23 cellular contexts compared by ENCODE assay signal in genomic region chr12:73383584-73384229, GRCh38.
DNase-seq lines count a peak whose midpoint lies in the region; ATAC-seq and TF ChIP-seq lines count a peak whose summit lies in the region.
"Had no signal": no experiment of that assay in that cellular context is flagged by ENCODE, and none has a peak within 500 bp of the region (broad histone marks: within the 10 kb centered on the region; RNA-seq: fewer than 3 reads in every experiment).

No MANE protein-coding gene starts in this region.

- TF ChIP-seq CTCF in left lung (IDR thresholded peaks at IDR 0.05) (no peak), upper lobe of right lung (IDR thresholded peaks at IDR 0.05) (no peak)

- H3K4me1 ChIP-seq in left lung: no peaks in the 10 kb centered on the region
- H3K4me1 ChIP-seq in upper lobe of right lung: no peaks in the 10 kb centered on the region
- H3K4me1 ChIP-seq: A549, BE2C, Caco-2, left ventricle myocardium inferior had no signal

- peak overlapping the region in 1 of 2 donors; percentile 21 for H3K27ac ChIP-seq in left lung
- H3K27ac ChIP-seq in upper lobe of right lung: no peak overlapping the region
- H3K27ac ChIP-seq: A549, brain microvascular endothelial cell, left ventricle myocardium inferior had no signal

- intact Hi-C loops in left lung (cut with DNase I) (no loop called here), upper lobe of right lung (cut with DNase I) (no loop called here)

- H3K4me3 ChIP-seq in left lung: no peak overlapping the region
- no peak overlapping the region for H3K4me3 ChIP-seq in upper lobe of right lung
- H3K4me3 ChIP-seq: A549, left ventricle myocardium inferior, stomach had no signal

- ATAC-seq in left lung (peak; percentile 94), upper lobe of right lung (peak; percentile 62), GM18520 (IDR thresholded peaks at IDR 0.05; ENCODE audit: unreplicated experiment) (no peak)
- ATAC-seq: A549; activated CD8-positive, alpha-beta memory T cell treated with anti-CD3 and anti-CD28 coated beads, Interleukin-2, amount 10 ng/mL, durations not matched to agents 7 days and 5 days; T-cell had no signal

- H3K9me3 ChIP-seq in left lung (peaks cover 0 to 3% of the 10 kb centered on the region in 2 donors), upper lobe of right lung (no peaks in the 10 kb centered on the region)
- H3K9me3 ChIP-seq: A549, BE2C, Caco-2, stomach had no signal

- DNase-seq in NCI-H748 (lab: John Stamatoyannopoulos, UW; ENCODE audit: unreplicated experiment) (peak; percentile 6), NCI-H748 treated with DMSO at 0.1 percent for 48 hours (lab: John Stamatoyannopoulos, UW) (no peak), NCI-H510A treated with DMSO at 0.1 percent for 48 hours (lab: John Stamatoyannopoulos, UW) (peak; percentile 96), left lung (no peak), upper lobe of right lung (no peak)
- DNase-seq in activated effector memory CD4-positive, alpha-beta T cell treated with anti-CD3 and anti-CD28 coated beads, Interleukin-2, amount 50 U/mL, for 16 hours: no peak
- DNase-seq in activated T-cell treated with anti-CD3 and anti-CD28 coated beads, Interleukin-2, amount 50 U/mL, for 48 hours: no peak
- DNase-seq: activated CD4-positive, alpha-beta T cell treated with anti-CD3 and anti-CD28 coated beads for 48 hours; activated CD8-positive, alpha-beta memory T cell treated with anti-CD3 and anti-CD28 coated beads, Interleukin-2, amount 10 ng/mL, durations not matched to agents 7 days and 5 days; BE2C; brain microvascular endothelial cell; Caco-2; endodermal cell; glutamatergic neuron; H9; left ventricle myocardium inferior; nucleus accumbens; retina; stimulated activated CD4-positive, alpha-beta T cell treated with anti-CD3 and anti-CD28 coated beads, Interleukin-12 subunit alpha, Interleukin-12 subunit beta, amount 100 ng/mL, for 4 hours; stomach; T-cell had no signal

- H3K27me3 ChIP-seq in left lung (no peaks in the 10 kb centered on the region), upper lobe of right lung (no peaks in the 10 kb centered on the region)
- H3K27me3 ChIP-seq: BE2C, brain microvascular endothelial cell, stomach had no signal

- H3K36me3 ChIP-seq in left lung: no peaks in the 10 kb centered on the region
- H3K36me3 ChIP-seq in upper lobe of right lung: no peaks in the 10 kb centered on the region
- H3K36me3 ChIP-seq: BE2C, brain microvascular endothelial cell, left ventricle myocardium inferior, stomach had no signal

Comparison
In these comparisons a context has a peak if more than half of its experiments do, and no peak if none do; other contexts are left out.
1. DNase-seq: peak in NCI-H748 (single experiment) and NCI-H510A treated with DMSO at 0.1 percent for 48 hours (single experiment); none in NCI-H748 treated with DMSO at 0.1 percent for 48 hours (single experiment), left lung (0 of 2), upper lobe of right lung (single experiment), activated effector memory CD4-positive, alpha-beta T cell treated with anti-CD3 and anti-CD28 coated beads, Interleukin-2, amount 50 U/mL, for 16 hours (single experiment) and activated T-cell treated with anti-CD3 and anti-CD28 coated beads, Interleukin-2, amount 50 U/mL, for 48 hours (0 of 2).